In the genomic region with DNA sequence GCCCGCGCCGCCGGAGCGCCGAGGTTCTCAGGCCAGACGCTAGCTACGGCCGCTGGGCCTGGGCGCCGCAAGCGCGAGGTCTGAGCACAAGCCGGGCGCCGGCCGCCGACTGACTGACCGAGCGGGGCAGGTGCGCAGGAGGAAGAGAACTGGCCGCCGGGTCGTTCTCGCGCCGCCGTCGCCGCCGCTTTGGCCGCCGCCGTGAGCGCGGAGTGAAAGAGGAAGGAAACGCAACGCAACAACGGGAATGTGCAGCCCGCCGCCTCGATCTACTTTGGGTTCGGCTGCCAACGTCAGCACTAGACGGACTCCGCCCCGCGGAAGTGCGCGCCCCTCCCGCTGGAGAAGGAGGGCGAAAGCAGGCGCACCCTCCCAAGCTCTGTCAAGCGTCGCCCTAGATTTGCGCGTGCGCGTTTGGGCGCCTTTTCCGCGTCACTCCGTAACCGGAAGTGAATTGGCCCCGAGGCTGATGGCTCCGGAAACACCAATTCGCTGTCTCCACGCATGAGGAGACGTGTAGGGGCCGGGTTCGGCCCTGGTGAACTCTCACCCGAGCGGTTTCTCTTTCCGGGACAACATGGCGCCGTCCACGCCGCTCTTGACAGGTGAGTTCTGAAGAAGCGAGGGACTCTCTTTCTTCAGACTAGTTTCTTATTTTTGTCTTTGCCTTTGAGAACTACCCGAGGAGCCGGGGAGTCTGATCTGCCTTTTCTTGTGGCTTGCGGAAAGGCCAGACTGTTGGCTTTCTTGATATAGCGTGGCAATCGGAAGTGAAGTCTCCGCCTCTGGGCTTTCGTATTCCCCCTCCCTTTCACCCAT, we compare ENCODE assay signal across 8 cellular contexts. TPM values are rescaled to one million over a fixed set of nuclear protein-coding genes. Genes with fewer than 3 reads are reported as not detected.
DNase-seq lines count a peak whose midpoint lies in the region; ATAC-seq and TF ChIP-seq lines count a peak whose summit lies in the region.

A gene (plus strand): TSS at position 562 of the 819 bp plus-strand sequence. CDS start 16 bp downstream, at position 578.
A gene (minus strand): TSS at position 271 of the 819 bp plus-strand sequence. CDS start 361 bp downstream, outside the sequence.

- H3K79me2 ChIP-seq in OCI-LY1 (ENCODE audit: insufficient read depth, low read length), result peaks cover 74% of the 10 kb centered on the region

- peak within 1 kb of the TSS; percentile 96 for H3K9ac ChIP-seq in HUES64 (ENCODE audit: low read depth, low read length)
- H3K9ac ChIP-seq in OCI-LY1 (ENCODE audit: low read length), result peak within 1 kb of the TSS; percentile 90

- H2AFZ ChIP-seq in OCI-LY1 (ENCODE audit: low read length), result peak within 1 kb of the TSS; percentile 3; the same call in 1 of the 2 replicates

- H3K4me1 ChIP-seq in HUES64 (ENCODE audit: insufficient read depth, low read length), result peaks cover 11% of the 10 kb centered on the region; the same call in 1 of the 2 replicates
- peaks cover 42% of the 10 kb centered on the region for H3K4me1 ChIP-seq in OCI-LY1 (ENCODE audit: insufficient read depth, low read length, severe bottlenecking)

- H3F3A ChIP-seq in OCI-LY1 (ENCODE audit: insufficient read depth, low read length), result no peaks in the 10 kb centered on the region; the same call in 1 of the 2 replicates

- H3K9me3 ChIP-seq in HUES64 (ENCODE audit: insufficient read depth, low read depth, low read length) (no peaks in the 10 kb centered on the region), OCI-LY1 (ENCODE audit: low read length) (no peaks in the 10 kb centered on the region)

- in situ Hi-C loops in endometrial microvascular endothelial cells (cut with HindIII; ENCODE audit: inconsistent ontology term, low pct_unique_long_range_greater_than_20kb, low sequenced_read_pairs), result no loop called here

- H3K27me3 ChIP-seq in HUES64 (ENCODE audit: insufficient read depth, low read length) (no peaks in the 10 kb centered on the region), OCI-LY1 (ENCODE audit: insufficient read depth, low read length) (no peaks in the 10 kb centered on the region)

- DNase-seq in Calu3 (peak; percentile 100), mesenteric fat pad (ENCODE audit: low spot score) (peak; percentile 100)
- peak; percentile 99 for DNase-seq in activated CD8-positive, alpha-beta memory T cell treated with anti-CD3 and anti-CD28 coated beads, Interleukin-2, amount 50 U/mL, for 4 hours
- DNase-seq in stimulated activated CD8-positive, alpha-beta memory T cell treated with anti-CD3 and anti-CD28 coated beads, Interleukin-15, amount 100 ng/mL, for 24 hours (ENCODE audit: low read depth), result peak; percentile 96

- no TSS peak for BruUV-seq in Calu3 (replicated peaks; lab: Mats Ljungman, UMichigan)

- H3K4me1 Mint-ChIP-seq in Calu3 (ENCODE audit: low read depth, unreplicated experiment), result peaks cover 51% of the 10 kb centered on the region

- CTCF ChIA-PET in Calu3 (lab: Charles Lee), result interaction anchor here (0.6 to 1.0 kb wide), 3 partner anchors 14 to 1145 kb away, joined by 3 to 6 read pairs (median 5); no protein-coding TSS in a partner anchor

- H3K4me2 ChIP-seq in OCI-LY1 (ENCODE audit: low read length), result peak within 1 kb of the TSS; percentile 97

- peak; percentile 90 for ATAC-seq in GM21447 (IDR thresholded peaks at IDR 0.05; ENCODE audit: unreplicated experiment)

- H3K27ac ChIP-seq in HUES64 (ENCODE audit: low read depth, low read length) (peak within 1 kb of the TSS; percentile 97), OCI-LY1 (ENCODE audit: low read depth, low read length, poor library complexity, severe bottlenecking) (peak within 1 kb of the TSS; percentile 75)

- TF ChIP-seq CTCF in Calu3 (IDR thresholded peaks at IDR 0.05; ENCODE audit: unreplicated experiment), result no peak
- TF ChIP-seq CTCF in OCI-LY1 (IDR thresholded peaks at IDR 0.05; ENCODE audit: low read length), result no peak

- H3K27ac Mint-ChIP-seq in Calu3 (ENCODE audit: unreplicated experiment), result peak within 1 kb of the TSS; percentile 98

- H3K4me3 ChIP-seq in HUES64 (ENCODE audit: low read length), result peak within 1 kb of the TSS; percentile 79
- peak within 1 kb of the TSS; percentile 89 for H3K4me3 ChIP-seq in OCI-LY1 (ENCODE audit: low read depth, low read length, poor library complexity, severe bottlenecking)

- H3K9me3 Mint-ChIP-seq in Calu3 (ENCODE audit: low read depth, unreplicated experiment), result no peaks in the 10 kb centered on the region

- H3K4me3 Mint-ChIP-seq in Calu3 (ENCODE audit: low read depth, unreplicated experiment), result peak within 1 kb of the TSS; percentile 93

- no peaks in the 10 kb centered on the region for H3K9me2 ChIP-seq in OCI-LY1 (ENCODE audit: low read depth, low read length)

- H3K36me3 ChIP-seq in HUES64 (ENCODE audit: insufficient read depth, low read length) (peaks cover 44% of the 10 kb centered on the region), OCI-LY1 (ENCODE audit: insufficient read depth, low read length) (peaks cover 61% of the 10 kb centered on the region)

- intact Hi-C loops in Calu3 (cut with micrococcal nuclease; ENCODE audit: unreplicated experiment), result loop anchor here (5.0 kb wide), 1 partner anchor 216 kb away; a partner anchor contains a TSS

- peaks cover 77% of the 10 kb centered on the region for H3K36me3 Mint-ChIP-seq in Calu3 (ENCODE audit: insufficient read depth, unreplicated experiment)

- no peaks in the 10 kb centered on the region for H3K27me3 Mint-ChIP-seq in Calu3 (ENCODE audit: unreplicated experiment)

- under 1% methylated on average over 85 of the region's 86 CpGs for WGBS in HUES64

- H4K20me1 ChIP-seq in OCI-LY1 (ENCODE audit: insufficient read depth, low read length), result no peaks in the 10 kb centered on the region

RNA-seq across cellular contexts. Expression of the first gene that starts in this region (rescaled TPM):
- total RNA-seq in Calu3 (2022) (142 and 167 TPM in 2 replicates), endometrial microvascular endothelial cells (ENCODE audit: inconsistent ontology term) (99.7 TPM), mesenteric fat pad (77.2 TPM)
- polyA plus RNA-seq in HUES64 (2013, experiment 1 of 2), result 73.7 TPM
- polyA plus RNA-seq in HUES64 (2013, experiment 2 of 2), result 85.0 TPM

RNA-seq across cellular contexts. Expression of the second gene that starts in this region (rescaled TPM):
- total RNA-seq in Calu3 (2022) (147 and 152 TPM in 2 replicates), endometrial microvascular endothelial cells (ENCODE audit: inconsistent ontology term) (151 TPM), mesenteric fat pad (85.2 TPM)
- 74.6 TPM for polyA plus RNA-seq in HUES64 (2013, experiment 1 of 2)
- polyA plus RNA-seq in HUES64 (2013, experiment 2 of 2), result 79.7 TPM

Comparison
In these comparisons a context has a peak if more than half of its experiments do, and no peak if none do; other contexts are left out.
1. Peak in every context shown above with its lines: DNase-seq, ATAC-seq, H3K4me3 ChIP-seq and H3K27ac ChIP-seq.